17 cellular contexts compared by ENCODE assay signal in the genomic region with DNA sequence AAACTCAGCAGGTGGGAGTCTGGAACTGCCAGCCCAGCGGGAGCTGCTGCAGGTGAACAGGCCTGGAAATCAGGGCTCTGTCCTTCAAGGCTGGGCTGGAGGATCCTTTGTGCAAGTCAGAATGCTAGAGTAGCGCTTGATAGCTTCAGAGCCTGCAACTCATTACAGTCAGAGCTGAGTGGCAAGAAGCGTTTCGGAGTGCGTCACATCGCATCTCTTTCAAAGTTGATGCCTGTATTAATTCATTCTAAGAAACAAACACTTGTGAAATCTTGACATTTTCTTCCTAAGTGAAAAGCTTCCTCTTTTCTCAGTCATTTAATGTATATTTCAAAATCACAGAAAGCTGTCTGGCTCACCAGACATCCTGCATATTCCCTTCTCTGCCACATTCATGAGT.
DNase-seq lines count a peak whose midpoint lies in the region; TF ChIP-seq lines count a peak whose summit lies in the region.
"Had no signal": no experiment of that assay in that cellular context is flagged by ENCODE, and none has a peak within 500 bp of the region (broad histone marks: within the 10 kb centered on the region; RNA-seq: fewer than 3 reads in every experiment).

No MANE protein-coding gene starts in this region.

- TF ChIP-seq POLR2A in sigmoid colon (IDR thresholded peaks at IDR 0.05): no peak

- peak overlapping the region; percentile 22 for H3K9ac ChIP-seq in neural cell (ENCODE audit: low read length)
- H3K9ac ChIP-seq: BLaER1 treated with 17β-estradiol and CSF1 and Interleukin-3, amounts not matched to agents 10 nM and 100 nM had no signal

- H3K27me3 ChIP-seq in neural cell (ENCODE audit: insufficient read depth, low read depth, low read length) (no peaks in the 10 kb centered on the region), sigmoid colon (no peaks in the 10 kb centered on the region)
- H3K27me3 ChIP-seq: BLaER1 treated with 17β-estradiol and CSF1 and Interleukin-3, amounts not matched to agents 10 nM and 100 nM had no signal

- no peak for TF ChIP-seq CTCF in neural cell (IDR thresholded peaks at IDR 0.05; ENCODE audit: poor library complexity, severe bottlenecking)
- TF ChIP-seq CTCF in sigmoid colon (IDR thresholded peaks at IDR 0.05): no peak

- no peak for TF ChIP-seq RAD21 in neural cell (conservative IDR thresholded peaks at IDR 0.05)

- no peaks in the 10 kb centered on the region for H3K9me3 ChIP-seq in neural cell (ENCODE audit: low read length)
- H3K9me3 ChIP-seq in sigmoid colon: no peaks in the 10 kb centered on the region
- H3K9me3 ChIP-seq: A549, Caco-2 had no signal

- intact Hi-C loops in sigmoid colon (cut with DNase I): no loop called here

- no peak overlapping the region for H2AFZ ChIP-seq in neural cell (ENCODE audit: low read depth, low read length)

- H3K79me2 ChIP-seq in neural cell (replicated peaks; ENCODE audit: insufficient read depth, low read length): no peaks in the 10 kb centered on the region

- no peaks in the 10 kb centered on the region for H3F3A ChIP-seq in neural cell (ENCODE audit: insufficient read depth, low read length, poor library complexity, severe bottlenecking)

- peak; percentile 2 for DNase-seq in SIG-M5 treated with dmso at 0.1 percent for 504 hours (lab: John Stamatoyannopoulos, UW; ENCODE audit: unreplicated experiment)
- DNase-seq in SIG-M5 (lab: John Stamatoyannopoulos, UW): no peak
- DNase-seq in sigmoid colon: peak; percentile 29
- DNase-seq in mesenteric fat pad (ENCODE audit: low spot score): no peak
- DNase-seq in midbrain (lab: John Stamatoyannopoulos, UW): no peak
- DNase-seq: AML-193; Caco-2; Calu3; CD4-positive, alpha-beta T cell; CD8-positive, alpha-beta T cell; DMS79 treated with DMSO at 0.1 percent for 48 hours; GF-D8 had no signal

- H3K36me3 ChIP-seq in neural cell (ENCODE audit: insufficient read depth, low read length) (no peaks in the 10 kb centered on the region), sigmoid colon (peaks cover 0 to 41% (median 26%) of the 10 kb centered on the region in 4 donors)
- H3K36me3 ChIP-seq: BLaER1 treated with 17β-estradiol and CSF1 and Interleukin-3, amounts not matched to agents 10 nM and 100 nM had no signal

- no peak overlapping the region for H3K4me2 ChIP-seq in neural cell (ENCODE audit: low read length)
- H3K4me2 ChIP-seq: A549; BLaER1 treated with 17β-estradiol and CSF1 and Interleukin-3, amounts not matched to agents 10 nM and 100 nM had no signal

- H3K4me3 ChIP-seq in neural cell (ENCODE audit: low read length) (no peak overlapping the region), sigmoid colon (no peak overlapping the region)
- H3K4me3 ChIP-seq: A549; BLaER1 treated with 17β-estradiol and CSF1 and Interleukin-3, amounts not matched to agents 10 nM and 100 nM had no signal

- no peaks in the 10 kb centered on the region for H4K20me1 ChIP-seq in neural cell (ENCODE audit: insufficient read depth)
- H4K20me1 ChIP-seq: BLaER1 treated with 17β-estradiol and CSF1 and Interleukin-3, amounts not matched to agents 10 nM and 100 nM had no signal

- no peaks in the 10 kb centered on the region for H3K4me1 ChIP-seq in sigmoid colon
- H3K4me1 ChIP-seq: A549, Caco-2 had no signal

- H3K27ac ChIP-seq in neural cell (ENCODE audit: low read length): peak overlapping the region; percentile 72
- H3K27ac ChIP-seq in sigmoid colon: no peak overlapping the region
- H3K27ac ChIP-seq: 22Rv1; A549; BLaER1 treated with 17β-estradiol and CSF1 and Interleukin-3, amounts not matched to agents 10 nM and 100 nM; C4-2B had no signal

- TF ChIP-seq EP300 in neural cell (conservative IDR thresholded peaks at IDR 0.05; ENCODE audit: poor library complexity, severe bottlenecking) (peak; percentile 92), sigmoid colon (IDR thresholded peaks at IDR 0.05) (no peak)

- WGBS in sigmoid colon, 2 donors: 98% methylated on average over 6 of the region's 6 CpGs

- no peaks in the 10 kb centered on the region for H3K9me2 ChIP-seq in neural cell (ENCODE audit: insufficient read depth, low read length)

TF ChIP-seq in neural cell, 6 proteins besides CTCF, POLR2A, EP300 and RAD21:
- TF ChIP-seq MXI1 (conservative IDR thresholded peaks at IDR 0.05; ENCODE audit: poor library complexity, severe bottlenecking) (no peak), POLR2AphosphoS5 (IDR thresholded peaks at IDR 0.05) (peak; percentile 64), EZH2 (IDR thresholded peaks at IDR 0.05; ENCODE audit: borderline replicate concordance, insufficient read depth, low read length, poor library complexity, severe bottlenecking) (no peak), SMC3 (conservative IDR thresholded peaks at IDR 0.05; ENCODE audit: poor library complexity) (peak; percentile 16), TAF1 (IDR thresholded peaks at IDR 0.05; ENCODE audit: low read depth) (no peak)
- TF ChIP-seq, protein P1, sequence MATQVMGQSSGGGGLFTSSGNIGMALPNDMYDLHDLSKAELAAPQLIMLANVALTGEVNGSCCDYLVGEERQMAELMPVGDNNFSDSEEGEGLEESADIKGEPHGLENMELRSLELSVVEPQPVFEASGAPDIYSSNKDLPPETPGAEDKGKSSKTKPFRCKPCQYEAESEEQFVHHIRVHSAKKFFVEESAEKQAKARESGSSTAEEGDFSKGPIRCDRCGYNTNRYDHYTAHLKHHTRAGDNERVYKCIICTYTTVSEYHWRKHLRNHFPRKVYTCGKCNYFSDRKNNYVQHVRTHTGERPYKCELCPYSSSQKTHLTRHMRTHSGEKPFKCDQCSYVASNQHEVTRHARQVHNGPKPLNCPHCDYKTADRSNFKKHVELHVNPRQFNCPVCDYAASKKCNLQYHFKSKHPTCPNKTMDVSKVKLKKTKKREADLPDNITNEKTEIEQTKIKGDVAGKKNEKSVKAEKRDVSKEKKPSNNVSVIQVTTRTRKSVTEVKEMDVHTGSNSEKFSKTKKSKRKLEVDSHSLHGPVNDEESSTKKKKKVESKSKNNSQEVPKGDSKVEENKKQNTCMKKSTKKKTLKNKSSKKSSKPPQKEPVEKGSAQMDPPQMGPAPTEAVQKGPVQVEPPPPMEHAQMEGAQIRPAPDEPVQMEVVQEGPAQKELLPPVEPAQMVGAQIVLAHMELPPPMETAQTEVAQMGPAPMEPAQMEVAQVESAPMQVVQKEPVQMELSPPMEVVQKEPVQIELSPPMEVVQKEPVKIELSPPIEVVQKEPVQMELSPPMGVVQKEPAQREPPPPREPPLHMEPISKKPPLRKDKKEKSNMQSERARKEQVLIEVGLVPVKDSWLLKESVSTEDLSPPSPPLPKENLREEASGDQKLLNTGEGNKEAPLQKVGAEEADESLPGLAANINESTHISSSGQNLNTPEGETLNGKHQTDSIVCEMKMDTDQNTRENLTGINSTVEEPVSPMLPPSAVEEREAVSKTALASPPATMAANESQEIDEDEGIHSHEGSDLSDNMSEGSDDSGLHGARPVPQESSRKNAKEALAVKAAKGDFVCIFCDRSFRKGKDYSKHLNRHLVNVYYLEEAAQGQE (IDR thresholded peaks at IDR 0.05; ENCODE audit: borderline replicate concordance): peak; percentile 46

Comparison
In these comparisons a context has a peak if more than half of its experiments do, and no peak if none do; other contexts are left out.
1. DNase-seq: peak in SIG-M5 treated with dmso at 0.1 percent for 504 hours (single experiment) and sigmoid colon (single experiment); none in SIG-M5 (single experiment), mesenteric fat pad (single experiment) and midbrain (single experiment).